ENCODE assay signal across 19 cellular contexts in the genomic region with DNA sequence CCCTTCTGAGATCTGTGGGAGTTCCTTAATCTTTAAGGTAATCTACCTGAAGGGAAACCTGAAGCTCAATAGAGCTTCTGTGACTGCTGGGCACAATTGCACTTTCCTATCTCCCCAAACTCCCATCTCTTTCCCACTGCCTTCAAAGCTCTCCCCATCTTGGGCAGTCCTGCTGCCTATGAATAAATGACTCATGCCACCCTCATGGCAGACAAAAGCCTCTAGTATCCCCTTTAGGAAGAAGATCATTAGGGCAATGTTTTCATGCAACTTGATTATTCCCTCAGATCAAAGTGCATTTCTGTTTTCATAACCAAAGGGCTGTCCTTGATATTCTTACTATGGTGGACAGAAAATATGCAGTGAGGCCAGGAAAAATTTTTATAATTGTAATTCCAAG.
"Had no signal": no experiment of that assay in that cellular context is flagged by ENCODE, and none has a peak within 500 bp of the region (broad histone marks: within the 10 kb centered on the region; RNA-seq: fewer than 3 reads in every experiment).

No MANE protein-coding gene starts in this region.

- H3K36me3 ChIP-seq: ovary, right lobe of liver, suprapubic skin, transverse colon, vagina had no signal

- ATAC-seq: activated CD8-positive, alpha-beta T cell treated with anti-CD3 and anti-CD28 coated beads, Interleukin-2, amount 10 ng/mL, durations not matched to agents 7 days and 5 days; activated naive CD8-positive, alpha-beta T cell treated with anti-CD3 and anti-CD28 coated beads, Interleukin-2, amount 50 U/mL, for 24 hours; naive thymus-derived CD8-positive, alpha-beta T cell; right lobe of liver had no signal

- H3K4me3 ChIP-seq: ovary, right lobe of liver, suprapubic skin, transverse colon, vagina had no signal

- DNase-seq: activated CD4-positive, alpha-beta T cell treated with anti-CD3 and anti-CD28 coated beads, Interleukin-2, amount 10 ng/mL, durations not matched to agents 7 days and 5 days; activated CD8-positive, alpha-beta T cell treated with anti-CD3 and anti-CD28 coated beads, Interleukin-2, amount 10 ng/mL, durations not matched to agents 7 days and 5 days; activated naive CD4-positive, alpha-beta T cell treated with anti-CD3 and anti-CD28 coated beads for 36 hours; activated naive CD8-positive, alpha-beta T cell treated with anti-CD3 and anti-CD28 coated beads, Interleukin-2, amount 50 U/mL, for 24 hours; activated T-cell treated with anti-CD3 and anti-CD28 coated beads, Interleukin-2, amount 50 U/mL, for 24 hours; aorta; cerebellar nuclear complex; effector CD4-positive, alpha-beta T cell; kidney; naive thymus-derived CD8-positive, alpha-beta T cell; ovary; right lobe of liver; small intestine; stimulated activated CD4-positive, alpha-beta T cell treated with anti-CD3 and anti-CD28 coated beads, Interleukin-15, amount 100 ng/mL, for 24 hours; stimulated activated CD4-positive, alpha-beta T cell treated with anti-CD3 and anti-CD28 coated beads, Interleukin-2, amount 100 ng/mL, for 48 hours; T1000; transverse colon had no signal

- H3K4me1 ChIP-seq: right lobe of liver, suprapubic skin, transverse colon, vagina had no signal

- H3K27ac ChIP-seq: ovary, right lobe of liver, suprapubic skin, transverse colon, vagina had no signal

- H3K9me3 ChIP-seq: ovary, right lobe of liver, suprapubic skin, transverse colon, vagina had no signal

- H3K27me3 ChIP-seq: ovary, right lobe of liver, suprapubic skin, transverse colon, vagina had no signal
